Comparison of ENCODE assay signal across 10 cellular contexts in genomic region chr6:43383021-43383667, GRCh38. TPM values are rescaled to one million over a fixed set of nuclear protein-coding genes. Genes with fewer than 3 reads are reported as not detected.
DNase-seq lines count a peak whose midpoint lies in the region; ATAC-seq, FAIRE-seq and TF ChIP-seq lines count a peak whose summit lies in the region.
"Had no signal": no experiment of that assay in that cellular context is flagged by ENCODE, and none has a peak within 500 bp of the region (broad histone marks: within the 10 kb centered on the region; RNA-seq: fewer than 3 reads in every experiment).

No MANE protein-coding gene starts in this region.

- H4K20me1 ChIP-seq in K562 (replicated peaks; ENCODE audit: control insufficient read depth, insufficient read depth, low read length), result no peaks in the 10 kb centered on the region

- DNase-seq in activated CD4-positive, alpha-beta T cell treated with anti-CD3 and anti-CD28 coated beads, Interleukin-2, amount 10 ng/mL, durations not matched to agents 24 days and 14 days, result peak; percentile 71
- DNase-seq in activated CD4-positive, alpha-beta T cell treated with anti-CD3 and anti-CD28 coated beads, Interleukin-2, amount 50 U/mL, for 1 hour, result no peak
- peak; percentile 58 for DNase-seq in HT1080 (ENCODE audit: low read depth)
- no peak for DNase-seq in K562 (ENCODE audit: extremely low read depth in 1 of 4, low spot score in 3 of 4)
- no peak for DNase-seq in ecto neural progenitor cell (ENCODE audit: low spot score)
- DNase-seq in stimulated activated naive CD4-positive, alpha-beta T cell (lab: John Stamatoyannopoulos, UW), result no peak
- no peak for DNase-seq in HAP-1 (ENCODE audit: low spot score in 2 of 2)
- DNase-seq: heart right ventricle had no signal

- no peaks in the 10 kb centered on the region for H3K36me3 Mint-ChIP-seq in activated CD4-positive, alpha-beta T cell treated with anti-CD3 and anti-CD28 coated beads, Interleukin-2, amount 10 ng/mL, durations not matched to agents 24 days and 14 days (ENCODE audit: low read depth)

- H3K9ac ChIP-seq in K562 (ENCODE audit: insufficient read depth in 1 of 2, low read depth in 2 of 2, low read length in 2 of 2) (no peak overlapping the region), skeletal muscle satellite cell (ENCODE audit: low read depth, low read length) (no peak overlapping the region)

- TF ChIP-seq CTCF in K562 (IDR thresholded peaks at IDR 0.05 in 2 of 3, conservative IDR thresholded peaks at IDR 0.05 in 1 of 3; ENCODE audit: insufficient read depth in 2 of 3, low read depth in 1 of 3, low read length in 3 of 3), result no peak

- H3K4me1 ChIP-seq in K562 (replicated peaks in 1 of 2; ENCODE audit: control insufficient read depth in 2 of 2, insufficient read depth in 2 of 2, low read length in 2 of 2) (no peaks in the 10 kb centered on the region; a peak in 2 of 5 replicates), skeletal muscle satellite cell (ENCODE audit: control insufficient read depth, insufficient read depth, low read length) (peaks cover 15% of the 10 kb centered on the region), HAP-1 (no peaks in the 10 kb centered on the region)
- H3K4me1 ChIP-seq: A549 had no signal

- H3K79me2 ChIP-seq in K562 (ENCODE audit: control insufficient read depth, insufficient read depth, low read length), result no peaks in the 10 kb centered on the region

- peaks cover 28% of the 10 kb centered on the region for H3K27me3 Mint-ChIP-seq in activated CD4-positive, alpha-beta T cell treated with anti-CD3 and anti-CD28 coated beads, Interleukin-2, amount 10 ng/mL, durations not matched to agents 24 days and 14 days

- peak overlapping the region; percentile 87 for H3K27ac Mint-ChIP-seq in activated CD4-positive, alpha-beta T cell treated with anti-CD3 and anti-CD28 coated beads, Interleukin-2, amount 10 ng/mL, durations not matched to agents 24 days and 14 days

- no TSS peak for BruUV-seq in K562 (replicated peaks; lab: Mats Ljungman, UMichigan)

- 0 out of 4 replicates have a peak, but pooled peaks of 1 of the 2 experiments have one; percentile 11 for TF ChIP-seq RAD21 in K562 (CRISPR knock-in tag; conservative IDR thresholded peaks at IDR 0.05 in 1 of 2, IDR thresholded peaks at IDR 0.05 in 1 of 2)

- no peaks in the 10 kb centered on the region for H3K9me1 ChIP-seq in K562 (ENCODE audit: control insufficient read depth, insufficient read depth, low read length)

- H3K9me3 ChIP-seq in K562 (replicated peaks; ENCODE audit: control insufficient read depth, insufficient read depth, low read depth, low read length) (no peaks in the 10 kb centered on the region), skeletal muscle satellite cell (replicated peaks; ENCODE audit: low read length) (no peaks in the 10 kb centered on the region), HAP-1 (no peaks in the 10 kb centered on the region)
- H3K9me3 ChIP-seq: A549, heart right ventricle had no signal

- FAIRE-seq in K562 (lab: Jason Lieb, UNC), result no peak
- FAIRE-seq: A549 had no signal

- no peak for TF ChIP-seq POLR2A in K562 (conservative IDR thresholded peaks at IDR 0.05)

- H3K4me3 ChIP-seq in K562, result no peak overlapping the region
- H3K4me3 ChIP-seq in skeletal muscle satellite cell (ENCODE audit: low read length), result no peak overlapping the region
- H3K4me3 ChIP-seq in HAP-1, result no peak overlapping the region
- H3K4me3 ChIP-seq: A549, heart right ventricle had no signal

- POLR2A ChIA-PET in K562 (lab: Yijun Ruan, JAX), result interaction anchor here (0.6 to 3.0 kb wide), 6 partner anchors 10 to 209 kb away, joined by 3 to 9 read pairs (median 3); no protein-coding TSS in a partner anchor

- H3K27me3 ChIP-seq in K562 (ENCODE audit: control insufficient read depth in 2 of 2, insufficient read depth in 2 of 2, low read length in 2 of 2) (peaks cover 18 to 23% of the 10 kb centered on the region in 2 experiments), skeletal muscle satellite cell (ENCODE audit: control insufficient read depth, insufficient read depth, low read length) (peaks cover 9% of the 10 kb centered on the region), HAP-1 (ENCODE audit: low read depth) (peaks cover 10% of the 10 kb centered on the region)

- CTCF ChIA-PET in K562 (lab: Yijun Ruan, JAX; ENCODE audit: low intra/inter-chr PET ratio), result no interaction called here

- in situ Hi-C loops in K562 (cut with MboI), result no loop called here
- in situ Hi-C loops in HAP-1 (cut with MboI; ENCODE audit: low sequenced_read_pairs), result no loop called here

- H3K9me3 Mint-ChIP-seq in activated CD4-positive, alpha-beta T cell treated with anti-CD3 and anti-CD28 coated beads, Interleukin-2, amount 10 ng/mL, durations not matched to agents 24 days and 14 days, result peaks cover 7% of the 10 kb centered on the region

- H2AFZ ChIP-seq in K562 (ENCODE audit: low read depth, low read length), result peak overlapping the region; percentile 29; the same call in 1 of the 2 replicates

- WGBS in K562 (ENCODE audit: insufficient coverage, low coverage, missing lambda C conversion rate), result 7% methylated on average over 6 of the region's 6 CpGs

- no peak overlapping the region for H3K27ac ChIP-seq in K562 (ENCODE audit: extremely low read depth, low read depth, low read length)
- H3K27ac ChIP-seq: A549 had no signal

- H3K4me1 Mint-ChIP-seq in activated CD4-positive, alpha-beta T cell treated with anti-CD3 and anti-CD28 coated beads, Interleukin-2, amount 10 ng/mL, durations not matched to agents 24 days and 14 days, result peaks cover 40% of the 10 kb centered on the region

- H3K36me3 ChIP-seq in K562 (ENCODE audit: control insufficient read depth, insufficient read depth, low read length), result no peaks in the 10 kb centered on the region
- no peaks in the 10 kb centered on the region for H3K36me3 ChIP-seq in skeletal muscle satellite cell (ENCODE audit: insufficient read depth, low read length)
- no peaks in the 10 kb centered on the region for H3K36me3 ChIP-seq in HAP-1 (replicated peaks)
- H3K36me3 ChIP-seq: heart right ventricle had no signal

- no peak for ATAC-seq in K562
- ATAC-seq: A549 had no signal

- no peak for TF ChIP-seq EP300 in K562 (IDR thresholded peaks at IDR 0.05; ENCODE audit: low read length)

- intact Hi-C loops in activated CD4-positive, alpha-beta T cell treated with anti-CD3 and anti-CD28 coated beads, Interleukin-2, amount 10 ng/mL, durations not matched to agents 24 days and 14 days (cut with micrococcal nuclease), result loop anchor here (1.0 to 10.0 kb wide), 4 partner anchors 14 to 328 kb away; partner anchors contain the start of genes ABCC10, CUL7, KLC4 and MRPL2
- intact Hi-C loops in K562 (cut with micrococcal nuclease), result no loop called here

- peak overlapping the region; percentile 59 for H3K4me3 Mint-ChIP-seq in activated CD4-positive, alpha-beta T cell treated with anti-CD3 and anti-CD28 coated beads, Interleukin-2, amount 10 ng/mL, durations not matched to agents 24 days and 14 days

- H3K4me2 ChIP-seq in K562 (ENCODE audit: insufficient read depth, low read length), result no peak overlapping the region
- peak overlapping the region; percentile 38 for H3K4me2 ChIP-seq in skeletal muscle satellite cell (ENCODE audit: low read length)
- H3K4me2 ChIP-seq: A549 had no signal

RNA-seq across cellular contexts. Expression of gene ZNF318, which starts 13.7 kb away (rescaled TPM):
- total RNA-seq in activated CD4-positive, alpha-beta T cell treated with anti-CD3 and anti-CD28 coated beads, Interleukin-2, amount 10 ng/mL, durations not matched to agents 24 days and 14 days, result 9.3 and 10.3 TPM in 2 replicates
- 4.8 and 6.4 TPM in 2 replicates for total RNA-seq in HT1080 (2014; rRNA removed; shearing (Covaris generic))
- 5.9 and 7.2 TPM in 2 replicates for polyA plus RNA-seq in HT1080 (2015; cell fraction: cytosol; rRNA removed)
- polyA plus RNA-seq in HT1080 (2015; cell fraction: nucleus; rRNA removed), result 12.7 and 15.9 TPM in 2 replicates
- 31.3 and 42.8 TPM in 2 replicates for total RNA-seq in K562 (2011; cell fraction: chromatin; rRNA removed; ENCODE audit: low replicate concordance)
- 14.2 and 16.4 TPM in 2 replicates for total RNA-seq in K562 (2011; cell fraction: nucleolus; rRNA removed)
- 17.2 and 19.3 TPM in 2 replicates for total RNA-seq in K562 (2011; cell fraction: nucleoplasm; rRNA removed)
- total RNA-seq in K562 (2014; rRNA removed) (7.9 and 10.2 TPM in 2 replicates), K562 (2014; rRNA removed; fragmentation: Illumina TruSeq; extraction: Trizol) (7.5 and 8.6 TPM in 2 replicates), K562 (2015; rRNA removed; fragmentation: Illumina TruSeq; extraction: Trizol) (8.4 and 9.2 TPM in 2 replicates), K562 (2021) (16.9 and 17.8 TPM in 2 replicates)
- polyA plus RNA-seq in K562 (2011; rRNA removed) (19.0 and 24.6 TPM in 2 replicates), K562 (2014; fragmentation: Illumina TruSeq; extraction: Trizol) (15.5 and 17.5 TPM in 2 replicates), K562 (2014; fragmentation: Nextera tagmentation; extraction: Ambion mirVana) (1 to 10 TPM; 3.2 to 3.6 TPM), K562 (2014; rRNA removed) (8.7 and 9.7 TPM in 2 replicates)
- polyA plus RNA-seq in K562 (2011; cell fraction: cytosol; rRNA removed), result 18.0 and 21.3 TPM in 2 replicates
- polyA plus RNA-seq in K562 (2011; cell fraction: nucleus; rRNA removed), result 35.5 and 47.6 TPM in 2 replicates
- polyA plus RNA-seq in K562 (2012), result 13.6 and 14.5 TPM in 2 replicates
- polyA minus RNA-seq in K562 (2011; rRNA and poly(A)+ RNA removed), result 36.5 and 39.7 TPM in 2 replicates
- 26.8 and 29.1 TPM in 2 replicates for polyA minus RNA-seq in K562 (2011; cell fraction: cytosol; rRNA and poly(A)+ RNA removed)
- polyA minus RNA-seq in K562 (2011; cell fraction: nucleus; rRNA and poly(A)+ RNA removed), result 13.2 and 26.0 TPM in 2 replicates
- 5.6 and 7.2 TPM in 2 replicates for total RNA-seq in skeletal muscle satellite cell (2012; rRNA removed)

RNA-seq across cellular contexts. Expression of gene ABCC10, which starts 44.2 kb away (rescaled TPM):
- total RNA-seq in activated CD4-positive, alpha-beta T cell treated with anti-CD3 and anti-CD28 coated beads, Interleukin-2, amount 10 ng/mL, durations not matched to agents 24 days and 14 days, result 38.2 and 40.0 TPM in 2 replicates
- 8.4 and 11.7 TPM in 2 replicates for total RNA-seq in HT1080 (2014; rRNA removed; shearing (Covaris generic))
- 7.5 and 9.4 TPM in 2 replicates for polyA plus RNA-seq in HT1080 (2015; cell fraction: cytosol; rRNA removed)
- 31.0 and 37.8 TPM in 2 replicates for polyA plus RNA-seq in HT1080 (2015; cell fraction: nucleus; rRNA removed)
- 98.1 and 219 TPM in 2 replicates for total RNA-seq in K562 (2011; cell fraction: chromatin; rRNA removed; ENCODE audit: low replicate concordance)
- total RNA-seq in K562 (2011; cell fraction: nucleolus; rRNA removed), result 108 and 125 TPM in 2 replicates
- total RNA-seq in K562 (2011; cell fraction: nucleoplasm; rRNA removed), result 89.8 and 98.2 TPM in 2 replicates
- total RNA-seq in K562 (2014; rRNA removed), result 16.5 and 20.4 TPM in 2 replicates
- 6.8 and 10.5 TPM in 2 replicates for total RNA-seq in K562 (2014; rRNA removed; fragmentation: Illumina TruSeq; extraction: Trizol)
- total RNA-seq in K562 (2015; rRNA removed; fragmentation: Illumina TruSeq; extraction: Trizol), result 13.4 TPM in 2 replicates
- 28.4 and 29.1 TPM in 2 replicates for total RNA-seq in K562 (2021)
- polyA plus RNA-seq in K562 (2011; rRNA removed), result 13.7 and 23.5 TPM in 2 replicates
- 13.8 and 24.4 TPM in 2 replicates for polyA plus RNA-seq in K562 (2011; cell fraction: cytosol; rRNA removed)
- 79.9 and 89.8 TPM in 2 replicates for polyA plus RNA-seq in K562 (2011; cell fraction: nucleus; rRNA removed)
- polyA plus RNA-seq in K562 (2012), result 19.5 and 28.6 TPM in 2 replicates
- 21.3 and 25.8 TPM in 2 replicates for polyA plus RNA-seq in K562 (2014; fragmentation: Illumina TruSeq; extraction: Trizol)
- polyA plus RNA-seq in K562 (2014; fragmentation: Nextera tagmentation; extraction: Ambion mirVana), result 1 to 10 TPM; 2.4 to 2.6 TPM
- 21.7 and 21.8 TPM in 2 replicates for polyA plus RNA-seq in K562 (2014; rRNA removed)
- polyA minus RNA-seq in K562 (2011; rRNA and poly(A)+ RNA removed), result 11.0 and 11.4 TPM in 2 replicates
- polyA minus RNA-seq in K562 (2011; cell fraction: cytosol; rRNA and poly(A)+ RNA removed), result 15.0 and 21.0 TPM in 2 replicates
- 16.6 and 23.7 TPM in 2 replicates for polyA minus RNA-seq in K562 (2011; cell fraction: nucleus; rRNA and poly(A)+ RNA removed)
- total RNA-seq in skeletal muscle satellite cell (2012; rRNA removed), result 17.3 and 31.9 TPM in 2 replicates

Comparison
In these comparisons a context has a peak if more than half of its experiments do, and no peak if none do; other contexts are left out.
1. DNase-seq: peak in activated CD4-positive, alpha-beta T cell treated with anti-CD3 and anti-CD28 coated beads, Interleukin-2, amount 10 ng/mL, durations not matched to agents 24 days and 14 days (single experiment) and HT1080 (single experiment); none in activated CD4-positive, alpha-beta T cell treated with anti-CD3 and anti-CD28 coated beads, Interleukin-2, amount 50 U/mL, for 1 hour (single experiment), K562 (0 of 4), ecto neural progenitor cell (single experiment), stimulated activated naive CD4-positive, alpha-beta T cell (0 of 6) and HAP-1 (0 of 2).